17 cellular contexts compared by ENCODE assay signal in the genomic region with DNA sequence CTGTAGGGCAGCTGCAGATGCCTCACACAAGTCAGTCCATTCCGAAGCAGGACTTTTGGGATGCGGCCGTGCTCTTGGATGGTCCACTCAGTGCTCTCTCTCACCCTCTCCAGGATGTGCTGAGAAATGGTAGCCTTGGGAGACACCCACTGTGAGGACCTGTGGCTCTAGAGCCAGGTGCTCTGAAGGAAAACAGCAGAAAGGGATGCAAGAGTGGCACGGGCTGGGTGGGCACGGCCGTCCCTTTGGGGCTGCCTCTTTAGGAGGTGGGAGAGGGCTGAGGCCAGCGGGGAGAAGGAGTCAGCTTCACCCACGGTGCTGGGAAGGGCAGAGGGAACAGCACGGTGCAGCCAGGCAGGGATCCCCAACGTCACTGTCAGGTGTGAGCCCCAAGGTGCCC.
"Had no signal": no experiment of that assay in that cellular context is flagged by ENCODE, and none has a peak within 500 bp of the region (broad histone marks: within the 10 kb centered on the region; RNA-seq: fewer than 3 reads in every experiment).

No MANE protein-coding gene starts in this region.

- H3K4me1 ChIP-seq: breast epithelium had no signal

- H3K9me3 Mint-ChIP-seq: activated naive CD4-positive, alpha-beta T cell treated with anti-CD3 and anti-CD28 coated beads, Interleukin-2, amount 50 U/mL, for 24 hours; neural crest cell; stimulated activated memory B cell treated with anti-CD40 and anti-IgM and Interleukin-4, amounts not matched to agents 10 μg/mL and 1 μg/mL and 100 μg/mL, for 72 hours had no signal

- DNase-seq: activated CD4-positive, alpha-beta T cell treated with anti-CD3 and anti-CD28 coated beads for 1 hour; activated CD8-positive, alpha-beta memory T cell treated with anti-CD3 and anti-CD28 coated beads for 24 hours; activated gamma-delta T cell; effector CD8-positive, alpha-beta T cell; heart left ventricle; left lung; mammary epithelial cell; stimulated activated CD4-positive, alpha-beta T cell treated with anti-CD3 and anti-CD28 coated beads, Interleukin-4, amount 100 ng/mL, for 4 hours had no signal

- ATAC-seq: stimulated activated memory B cell treated with anti-CD40 and anti-IgM and Interleukin-4, amounts not matched to agents 10 μg/mL and 1 μg/mL and 100 μg/mL, for 72 hours had no signal

- H3K27ac ChIP-seq: breast epithelium, esophagus muscularis mucosa, gastroesophageal sphincter, heart left ventricle, left lung, pancreas, thyroid gland had no signal

- H3K9me3 ChIP-seq: breast epithelium, esophagus muscularis mucosa, gastroesophageal sphincter, heart left ventricle, left lung, pancreas, thyroid gland had no signal

- H3K27me3 Mint-ChIP-seq: activated naive CD4-positive, alpha-beta T cell treated with anti-CD3 and anti-CD28 coated beads, Interleukin-2, amount 50 U/mL, for 24 hours had no signal

- H3K27me3 ChIP-seq: breast epithelium, pancreas, thyroid gland had no signal

- H3K27ac Mint-ChIP-seq: activated naive CD4-positive, alpha-beta T cell treated with anti-CD3 and anti-CD28 coated beads, Interleukin-2, amount 50 U/mL, for 24 hours; stimulated activated memory B cell treated with anti-CD40 and anti-IgM and Interleukin-4, amounts not matched to agents 10 μg/mL and 1 μg/mL and 100 μg/mL, for 72 hours had no signal

- H3K36me3 Mint-ChIP-seq: activated naive CD4-positive, alpha-beta T cell treated with anti-CD3 and anti-CD28 coated beads, Interleukin-2, amount 50 U/mL, for 24 hours; stimulated activated memory B cell treated with anti-CD40 and anti-IgM and Interleukin-4, amounts not matched to agents 10 μg/mL and 1 μg/mL and 100 μg/mL, for 72 hours had no signal

- H3K4me1 Mint-ChIP-seq: activated naive CD4-positive, alpha-beta T cell treated with anti-CD3 and anti-CD28 coated beads, Interleukin-2, amount 50 U/mL, for 24 hours; stimulated activated memory B cell treated with anti-CD40 and anti-IgM and Interleukin-4, amounts not matched to agents 10 μg/mL and 1 μg/mL and 100 μg/mL, for 72 hours had no signal

- H3K36me3 ChIP-seq: breast epithelium, esophagus muscularis mucosa, gastroesophageal sphincter, heart left ventricle, left lung, pancreas, thyroid gland had no signal

- H3K4me3 ChIP-seq: breast epithelium, esophagus muscularis mucosa, gastroesophageal sphincter, heart left ventricle, left lung, pancreas, smooth muscle cell, thyroid gland had no signal

- H3K4me3 Mint-ChIP-seq: activated naive CD4-positive, alpha-beta T cell treated with anti-CD3 and anti-CD28 coated beads, Interleukin-2, amount 50 U/mL, for 24 hours; neural crest cell; stimulated activated memory B cell treated with anti-CD40 and anti-IgM and Interleukin-4, amounts not matched to agents 10 μg/mL and 1 μg/mL and 100 μg/mL, for 72 hours had no signal
